Comparison of ENCODE assay signal across 8 cellular contexts in genomic region chr9:70392189-70392588, GRCh38. TPM values are rescaled to one million over a fixed set of nuclear protein-coding genes. Genes with fewer than 3 reads are reported as not detected.
DNase-seq lines count a peak whose midpoint lies in the region; ATAC-seq and TF ChIP-seq lines count a peak whose summit lies in the region.

No MANE protein-coding gene starts in this region.

- POLR2A ChIA-PET in AG04450 (lab: Yijun Ruan, JAX) (no interaction called here), T-cell (lab: Charles Lee) (interaction anchor here in 1 of 2 donors (1.3 kb wide), 1 partner anchor 10 kb away, joined by 4 read pairs; no protein-coding TSS in a partner anchor)

- H3K4me3 Mint-ChIP-seq in T-cell, result peak overlapping the region in 1 of 3 donors; percentile 78

- peaks cover 15 to 91% of the 10 kb centered on the region in 2 donors for H3K4me1 ChIP-seq in left lung

- no peak overlapping the region for H3K27ac ChIP-seq in AG04450 (ENCODE audit: low read depth, low read length)
- peak overlapping the region in 1 of 2 donors; percentile 50 for H3K27ac ChIP-seq in left lung

- intact Hi-C loops in left lung (cut with DNase I), result no loop called here

- ATAC-seq in GM18867 (IDR thresholded peaks at IDR 0.05; ENCODE audit: unreplicated experiment), result peak; percentile 51
- ATAC-seq in T-cell (replicated peaks in 1 of 4), result peak in 3 of 4 experiments; percentile 37 to 54 (median 49)
- ATAC-seq in left lung, result peak; percentile 77
- no peak for ATAC-seq in HG02973 (IDR thresholded peaks at IDR 0.05; ENCODE audit: unreplicated experiment)
- ATAC-seq in HG02798 (IDR thresholded peaks at IDR 0.05; ENCODE audit: poor library complexity, unreplicated experiment), result no peak
- ATAC-seq in HG02759 (IDR thresholded peaks at IDR 0.05; ENCODE audit: unreplicated experiment), result no peak

- H3K9me3 ChIP-seq in AG04450 (ENCODE audit: control insufficient read depth, insufficient read depth, low read length) (no peaks in the 10 kb centered on the region; the same call in 1 of the 2 replicates), left lung (no peaks in the 10 kb centered on the region)

- peak overlapping the region in 1 of 2 donors; percentile 70 for H3K27ac Mint-ChIP-seq in T-cell

- CTCF ChIA-PET in AG04450 (lab: Charles Lee), result interaction anchor here (0.8 to 2.4 kb wide), 2 partner anchors 52 to 210 kb away, joined by 3 to 11 read pairs; no protein-coding TSS in a partner anchor
- CTCF ChIA-PET in T-cell (lab: Charles Lee), result no interaction called here

- H3K36me3 ChIP-seq in left lung, result peaks cover 0 to 6% of the 10 kb centered on the region in 2 donors

- DNase-seq in AG04450 (ENCODE audit: low read depth, low spot score) (no peak), T-cell (no peak), left lung (no peak), HuH-7 (ENCODE audit: low spot score) (no peak)

- TF ChIP-seq CTCF in AG04450 (IDR thresholded peaks at IDR 0.05; ENCODE audit: low read depth, low read length) (0 out of 2 replicates have a peak, but pooled peaks have one; percentile 19), left lung (IDR thresholded peaks at IDR 0.05) (no peak)

- no peaks in the 10 kb centered on the region for H3K27me3 Mint-ChIP-seq in T-cell

- H3K4me3 ChIP-seq in AG04450 (ENCODE audit: low read depth, low read length), result no peak overlapping the region
- H3K4me3 ChIP-seq in left lung, result no peak overlapping the region

- peaks cover 84 to 86% (median 84%) of the 10 kb centered on the region in 3 donors for H3K4me1 Mint-ChIP-seq in T-cell

- no peaks in the 10 kb centered on the region for H3K27me3 ChIP-seq in AG04450 (ENCODE audit: control insufficient read depth, insufficient read depth, low read length)
- H3K27me3 ChIP-seq in left lung, result no peaks in the 10 kb centered on the region

- peaks cover 18% of the 10 kb centered on the region for H3K36me3 Mint-ChIP-seq in T-cell

- H3K9me3 Mint-ChIP-seq in T-cell, result no peaks in the 10 kb centered on the region

RNA-seq across cellular contexts. Expression of gene KLF9, which starts 22.3 kb away (rescaled TPM):
- 13.2 and 14.9 TPM in 2 replicates for polyA plus RNA-seq in AG04450 (2011; rRNA removed)
- polyA minus RNA-seq in AG04450 (2011; rRNA and poly(A)+ RNA removed), result 14.3 and 15.3 TPM in 2 replicates
- total RNA-seq in T-cell (10 to 100 TPM; 21.7 to 91.7 (median 23.6) TPM), left lung (10 to 100 TPM; 25.2 to 42.0 TPM)

Comparison
In these comparisons a context has a peak if more than half of its experiments do, and no peak if none do; other contexts are left out.
1. ATAC-seq: peak in GM18867 (single experiment), T-cell (3 of 4) and left lung (single experiment); none in HG02973 (single experiment), HG02798 (single experiment) and HG02759 (single experiment).